ENCODE assay signal across 19 cellular contexts in the genomic region with DNA sequence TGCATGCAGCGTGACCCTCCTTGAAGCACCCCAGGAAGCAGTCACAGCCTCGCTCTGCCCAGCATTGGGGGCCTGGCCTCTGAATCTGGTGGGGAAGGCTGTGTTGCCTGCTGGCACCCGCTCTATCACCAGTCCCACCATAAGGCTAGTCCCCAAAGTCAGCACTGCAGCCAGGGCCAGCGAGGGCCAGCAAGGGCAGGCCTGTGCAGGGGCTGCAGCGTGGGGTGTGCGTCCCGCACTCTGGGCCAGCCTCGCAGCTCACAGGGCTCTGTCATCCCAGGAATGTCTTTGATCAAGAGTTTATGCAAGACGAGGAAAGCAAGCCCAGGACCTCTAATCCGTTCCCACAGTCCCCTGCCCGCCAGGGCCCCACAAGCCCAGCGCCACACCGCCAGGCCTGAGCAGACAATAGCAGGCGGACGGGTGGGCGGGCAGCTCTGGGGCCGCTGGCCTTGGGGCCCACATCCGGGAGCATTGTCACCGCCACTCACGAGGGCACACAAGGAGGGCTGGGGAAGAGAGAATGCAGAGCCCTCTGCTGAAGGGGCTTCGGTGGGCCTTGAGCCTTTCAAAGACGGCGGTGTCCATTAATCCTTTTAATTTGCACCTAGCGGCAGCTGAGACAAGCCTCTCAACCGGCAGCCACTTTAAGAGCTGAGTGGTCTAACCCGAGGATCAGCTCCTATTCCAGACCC. TPM values are rescaled to one million over a fixed set of nuclear protein-coding genes. Genes with fewer than 3 reads are reported as not detected.
A peak's percentile ranks its signal among the peaks of the same experiment; 100 is the strongest.
DNase-seq lines count a peak whose midpoint lies in the region; ATAC-seq, FAIRE-seq and TF ChIP-seq lines count a peak whose summit lies in the region.
"Had no signal": no experiment of that assay in that cellular context is flagged by ENCODE, and none has a peak within 500 bp of the region (broad histone marks: within the 10 kb centered on the region; RNA-seq: fewer than 3 reads in every experiment).

No MANE protein-coding gene starts in this region.

- H3K18ac ChIP-seq in IMR-90 (ENCODE audit: low read depth, low read length) (no peak overlapping the region), H1 (ENCODE audit: extremely low read depth, low read length) (peak overlapping the region; percentile 75)

- H3K9me3 ChIP-seq in IMR-90 (ENCODE audit: control insufficient read depth, insufficient read depth, low read length) (no peaks in the 10 kb centered on the region), H1 (ENCODE audit: insufficient read depth in 2 of 2, low read depth in 1 of 2, low read length in 1 of 2) (no peaks in the 10 kb centered on the region), mucosa of descending colon (no peaks in the 10 kb centered on the region)
- H3K9me3 ChIP-seq: body of pancreas had no signal

- FAIRE-seq in H1 (lab: Jason Lieb, UNC) = peak; percentile 50

- no peak overlapping the region for H2BK5ac ChIP-seq in IMR-90 (ENCODE audit: low read depth, low read length, poor library complexity, severe bottlenecking)
- peak overlapping the region; percentile 69; the same call in 1 of the 2 replicates for H2BK5ac ChIP-seq in H1 (ENCODE audit: low read depth, low read length)

- WGBS in IMR-90 (ENCODE audit: extremely low coverage in 2 of 2, insufficient read length in 1 of 2), 2 experiments = 38% methylated on average over 14 of the region's 26 CpGs; no CpG with 5 or more reads in 1 of the 2 experiments
- WGBS in H1 (ENCODE audit: extremely low coverage in 1 of 2, insufficient coverage in 1 of 2, insufficient read length in 1 of 2, insufficient replicate concordance in 2 of 2, low coverage in 1 of 2, low lambda C conversion rate in 2 of 2, missing lambda C conversion rate in 1 of 2), 2 experiments = 41% methylated on average over 25 of the region's 26 CpGs; no CpG with 5 or more reads in 1 of the 2 experiments

- no peaks in the 10 kb centered on the region for H3K27me3 Mint-ChIP-seq in activated CD4-positive, alpha-beta T cell treated with anti-CD3 and anti-CD28 coated beads, Interleukin-2, amount 10 ng/mL, durations not matched to agents 7 days and 5 days

- TF ChIP-seq CTCF in IMR-90 (conservative IDR thresholded peaks at IDR 0.05; ENCODE audit: low read depth, low read length) = no peak
- no peak for TF ChIP-seq CTCF in H1 (IDR thresholded peaks at IDR 0.05; ENCODE audit: control extremely low read depth in 1 of 3, insufficient read depth in 1 of 3, low read depth in 1 of 3, low read length in 3 of 3)
- no peak for TF ChIP-seq CTCF in mucosa of descending colon (IDR thresholded peaks at IDR 0.05)

- H3K27ac ChIP-seq in IMR-90 (ENCODE audit: insufficient read depth, low read length) (no peak overlapping the region), H1 (ENCODE audit: low read depth, low read length) (no peak overlapping the region)
- H3K27ac ChIP-seq: body of pancreas, parathyroid adenoma had no signal

- H2AK5ac ChIP-seq in IMR-90 (ENCODE audit: low read depth, low read length) = no peak overlapping the region
- peak overlapping the region; percentile 25; the same call in 1 of the 2 replicates for H2AK5ac ChIP-seq in H1 (ENCODE audit: low read depth, low read length)

- TF ChIP-seq RAD21 in IMR-90 (IDR thresholded peaks at IDR 0.05; ENCODE audit: low read length) = no peak
- no peak for TF ChIP-seq RAD21 in H1 (IDR thresholded peaks at IDR 0.05 in 1 of 2, conservative IDR thresholded peaks at IDR 0.05 in 1 of 2; ENCODE audit: low read depth in 2 of 2, low read length in 2 of 2)

- H2BK20ac ChIP-seq in IMR-90 (ENCODE audit: low read depth, low read length) = no peak overlapping the region
- peak overlapping the region; percentile 98; the same call in 1 of the 2 replicates for H2BK20ac ChIP-seq in H1 (ENCODE audit: low read length)

- H4K8ac ChIP-seq in IMR-90 (ENCODE audit: low read depth in 2 of 2, low read length in 2 of 2) (no peak overlapping the region), H1 (ENCODE audit: extremely low read depth, insufficient read depth, low read length) (peak overlapping the region; percentile 45)

- TF ChIP-seq EP300 in H1 (IDR thresholded peaks at IDR 0.05; ENCODE audit: borderline replicate concordance in 1 of 2, low read depth in 2 of 2, low read length in 2 of 2) = no peak

- H3K9me3 Mint-ChIP-seq in activated CD4-positive, alpha-beta T cell treated with anti-CD3 and anti-CD28 coated beads, Interleukin-2, amount 10 ng/mL, durations not matched to agents 7 days and 5 days = no peaks in the 10 kb centered on the region
- H3K9me3 Mint-ChIP-seq: activated T-cell treated with anti-CD3 and anti-CD28 coated beads, Interleukin-2, amount 50 U/mL, for 72 hours; CD14-positive monocyte had no signal

- H3K9ac ChIP-seq in IMR-90 (ENCODE audit: low read depth, low read length) (no peak overlapping the region), H1 (replicated peaks in 1 of 4; ENCODE audit: extremely low read depth in 1 of 4, low read depth in 3 of 4, low read length in 3 of 4) (no peak overlapping the region; a peak in 2 of 7 replicates)
- H3K9ac ChIP-seq: parathyroid adenoma had no signal

- H2AFZ ChIP-seq in IMR-90 (replicated peaks; ENCODE audit: low read length, poor library complexity) = peak overlapping the region; percentile 35
- H2AFZ ChIP-seq in H1 (ENCODE audit: low read length) = peak overlapping the region; percentile 54
- H2AFZ ChIP-seq: parathyroid adenoma had no signal

- H3K14ac ChIP-seq in IMR-90 (replicated peaks; ENCODE audit: low read depth, low read length) = no peak overlapping the region
- no peak overlapping the region for H3K14ac ChIP-seq in H1 (ENCODE audit: insufficient read length)

- TF ChIP-seq POLR2A in IMR-90 (IDR thresholded peaks at IDR 0.05; ENCODE audit: low read depth, low read length) = no peak
- TF ChIP-seq POLR2A in H1 (IDR thresholded peaks at IDR 0.05; ENCODE audit: control extremely low read depth in 1 of 2, low read depth in 2 of 2, low read length in 2 of 2) = no peak

- H4K20me1 ChIP-seq in IMR-90 (ENCODE audit: insufficient read depth, low read length) = peaks cover 33% of the 10 kb centered on the region
- H4K20me1 ChIP-seq in H1 (replicated peaks in 1 of 2; ENCODE audit: control insufficient read depth in 1 of 2, insufficient read depth in 2 of 2, low read length in 2 of 2) = no peaks in the 10 kb centered on the region

- H3K23ac ChIP-seq in IMR-90 (ENCODE audit: low read depth, low read length) = no peak overlapping the region
- H3K23ac ChIP-seq in H1 (ENCODE audit: insufficient read length) = no peak overlapping the region

- H3K23me2 ChIP-seq in H1 (ENCODE audit: low read depth, low read length) = no peaks in the 10 kb centered on the region

- H3K9me1 ChIP-seq in IMR-90 (ENCODE audit: insufficient read depth, low read length) = no peaks in the 10 kb centered on the region

- CTCF ChIA-PET in IMR-90 (lab: Yijun Ruan, JAX) (no interaction called here), H1 (lab: Charles Lee; ENCODE audit: partially characterized antibody) (interaction anchor here (0.6 to 8.4 kb wide), 12 partner anchors 12 to 815 kb away, joined by 3 to 81 read pairs (median 4); partner anchors contain the start of gene LTO1)
- CTCF ChIA-PET in activated CD4-positive, alpha-beta T cell treated with anti-CD3 and anti-CD28 coated beads, Interleukin-2, amount 10 ng/mL, durations not matched to agents 7 days and 5 days (lab: Charles Lee) = no interaction called here

- peaks cover 0 to under 1% of the 10 kb centered on the region in 2 experiments; a peak in 1 of 4 replicates for H3K79me1 ChIP-seq in IMR-90 (ENCODE audit: low read depth in 1 of 2, low read length in 2 of 2)
- H3K79me1 ChIP-seq in H1 (ENCODE audit: low read depth, low read length) = no peaks in the 10 kb centered on the region

- no peak overlapping the region for H3K56ac ChIP-seq in IMR-90 (ENCODE audit: extremely low read depth, insufficient read depth, low read length)
- H3K56ac ChIP-seq in H1 (replicated peaks; ENCODE audit: insufficient read length, low read depth, low read length) = no peak overlapping the region

- in situ Hi-C loops in IMR-90 (cut with MboI; ENCODE audit: low sequenced_read_pairs) = loop anchor here (25.0 kb wide), 2 partner anchors 721 to 1046 kb away; no protein-coding TSS in a partner anchor

- H3K27me3 ChIP-seq in IMR-90 (ENCODE audit: control insufficient read depth, insufficient read depth, low read length) (no peaks in the 10 kb centered on the region), H1 (replicated peaks in 1 of 4; ENCODE audit: control insufficient read depth in 3 of 4, extremely low read depth in 1 of 4, insufficient read depth in 3 of 4, low read length in 3 of 4) (no peaks in the 10 kb centered on the region; a peak in 1 of 7 replicates)
- H3K27me3 ChIP-seq: body of pancreas had no signal

- H3K36me3 Mint-ChIP-seq in activated CD4-positive, alpha-beta T cell treated with anti-CD3 and anti-CD28 coated beads, Interleukin-2, amount 10 ng/mL, durations not matched to agents 7 days and 5 days (ENCODE audit: low read depth) = no peaks in the 10 kb centered on the region

- POLR2A ChIA-PET in IMR-90 (lab: Charles Lee; ENCODE audit: unreplicated experiment) = no interaction called here
- POLR2A ChIA-PET in H1 (lab: Charles Lee; ENCODE audit: partially characterized antibody) = interaction anchor here (1.0 to 10.9 kb wide), 9 partner anchors 8 to 544 kb away, joined by 3 to 197 read pairs (median 4); partner anchors contain the start of genes CCND1 and FGF19
- POLR2A ChIA-PET in activated CD4-positive, alpha-beta T cell treated with anti-CD3 and anti-CD28 coated beads, Interleukin-2, amount 10 ng/mL, durations not matched to agents 7 days and 5 days (lab: Charles Lee) = no interaction called here

- ATAC-seq in IMR-90 (ENCODE audit: low read depth) = peak; percentile 4; the same call in 1 of the 2 replicates
- no peak for ATAC-seq in mucosa of descending colon
- ATAC-seq in HG03571 (IDR thresholded peaks at IDR 0.05; ENCODE audit: unreplicated experiment) = no peak
- ATAC-seq: activated CD4-positive, CD25-positive, alpha-beta regulatory T cell treated with anti-CD3 and anti-CD28 coated beads, Interleukin-2, amount 50 U/mL, for 24 hours; activated T-cell treated with anti-CD3 and anti-CD28 coated beads, Interleukin-2, amount 50 U/mL, for 72 hours; body of pancreas; stimulated activated naive CD8-positive, alpha-beta T cell treated with anti-CD3 and anti-CD28 coated beads, Interleukin-15, Interleukin-2, amounts not matched to agents 100 U/mL and 50 U/mL, for 24 hours had no signal

- H2BK15ac ChIP-seq in IMR-90 (ENCODE audit: low read depth, low read length) = no peak overlapping the region
- peak overlapping the region; percentile 83; the same call in 1 of the 2 replicates for H2BK15ac ChIP-seq in H1 (ENCODE audit: low read length)

- dilution Hi-C loops in IMR-90 (cut with HindIII; ENCODE audit: low sequenced_read_pairs, unreplicated experiment) = no loop called here

- H2BK120ac ChIP-seq in IMR-90 (ENCODE audit: low read depth, low read length) = no peak overlapping the region
- H2BK120ac ChIP-seq in H1 (replicated peaks; ENCODE audit: low read depth, low read length) = peak overlapping the region; percentile 84

- H3K4me1 ChIP-seq in IMR-90 (ENCODE audit: control insufficient read depth, insufficient read depth, low read length) = peaks cover 13% of the 10 kb centered on the region; the same call in 1 of the 2 replicates
- H3K4me1 ChIP-seq in H1 (replicated peaks in 1 of 4; ENCODE audit: control insufficient read depth in 3 of 4, insufficient read depth in 4 of 4, low read length in 3 of 4) = peaks cover 5 to 18% (median 13%) of the 10 kb centered on the region in 4 experiments
- no peaks in the 10 kb centered on the region for H3K4me1 ChIP-seq in mucosa of descending colon (ENCODE audit: low read depth)
- H3K4me1 ChIP-seq: parathyroid adenoma had no signal

- no peak overlapping the region for H4K5ac ChIP-seq in IMR-90 (ENCODE audit: low read depth, low read length)
- peak overlapping the region; percentile 5 for H4K5ac ChIP-seq in H1 (ENCODE audit: insufficient read length, low read depth, low read length)

- H3K4ac ChIP-seq in IMR-90 (ENCODE audit: low read depth, low read length) = peak overlapping the region; percentile 4; the same call in 1 of the 2 replicates
- peak overlapping the region; percentile 57 for H3K4ac ChIP-seq in H1 (replicated peaks; ENCODE audit: insufficient read length, low read depth, low read length)

- peaks cover 18% of the 10 kb centered on the region for H3K36me3 ChIP-seq in IMR-90 (ENCODE audit: control insufficient read depth, insufficient read depth, low read length)
- H3K36me3 ChIP-seq in H1 (ENCODE audit: control insufficient read depth in 2 of 4, insufficient read depth in 4 of 4, low read length in 3 of 4) = peaks cover 0 to 13% (median 8%) of the 10 kb centered on the region in 4 experiments; a peak in 4 of 8 replicates
- H3K36me3 ChIP-seq in mucosa of descending colon (ENCODE audit: low read depth) = no peaks in the 10 kb centered on the region

- intact Hi-C loops in IMR-90 (cut with micrococcal nuclease) (no loop called here), mucosa of descending colon (cut with DNase I, micrococcal nuclease) (no loop called here)

- H3K4me1 Mint-ChIP-seq in activated CD4-positive, alpha-beta T cell treated with anti-CD3 and anti-CD28 coated beads, Interleukin-2, amount 10 ng/mL, durations not matched to agents 7 days and 5 days = no peaks in the 10 kb centered on the region

- H3K4me3 ChIP-seq in IMR-90 (ENCODE audit: insufficient read depth, low read depth, low read length) (no peak overlapping the region), H1 (ENCODE audit: extremely low read depth in 1 of 4, insufficient read depth in 2 of 4, low read depth in 3 of 4, low read length in 4 of 4) (no peak overlapping the region; a peak in 1 of 8 replicates), mucosa of descending colon (no peak overlapping the region)
- H3K4me3 ChIP-seq: body of pancreas had no signal

- H3K79me2 ChIP-seq in H1 (ENCODE audit: control insufficient read depth in 1 of 2, insufficient read depth in 2 of 2, low read length in 2 of 2) = no peaks in the 10 kb centered on the region
- H3K79me2 ChIP-seq: parathyroid adenoma had no signal

- BruUV-seq in IMR-90 (replicated peaks; lab: Mats Ljungman, UMichigan) = no TSS peak

- no peak overlapping the region for H3K4me2 ChIP-seq in IMR-90 (ENCODE audit: low read depth, low read length)
- H3K4me2 ChIP-seq in H1 (ENCODE audit: insufficient read depth in 1 of 2, low read depth in 2 of 2, low read length in 2 of 2) = peak overlapping the region in 1 of 2 experiments; percentile 16; a peak in 1 of 4 replicates

- DNase-seq in AG08396 (ENCODE audit: low spot score) (peak; percentile 50), IMR-90 (peak; percentile 33), H1 (ENCODE audit: low read depth in 1 of 2, low spot score in 2 of 2) (peak in 1 of 2 experiments; percentile 69), mucosa of descending colon (peak in 2 of 3 donors; percentile 18 to 35), DMS153 (lab: John Stamatoyannopoulos, UW) (no peak)
- no peak for DNase-seq in stimulated activated CD4-positive, alpha-beta T cell treated with anti-CD3 and anti-CD28 coated beads, Interleukin-2, amount 100 ng/mL, for 48 hours
- no peak for DNase-seq in activated CD4-positive, alpha-beta T cell treated with anti-CD3 and anti-CD28 coated beads, Interleukin-2, amount 10 ng/mL, durations not matched to agents 7 days and 5 days
- DNase-seq: activated T-cell treated with anti-CD3 and anti-CD28 coated beads, Interleukin-2, amount 50 U/mL, for 72 hours; KBM-7; NCI-H1436; stimulated activated CD4-positive, alpha-beta T cell treated with anti-CD3 and anti-CD28 coated beads, Interleukin-4, amount 100 ng/mL, for 24 hours; stimulated activated naive CD8-positive, alpha-beta T cell treated with anti-CD3 and anti-CD28 coated beads, Interleukin-15, Interleukin-2, amounts not matched to agents 100 U/mL and 50 U/mL, for 24 hours had no signal

- H4K91ac ChIP-seq in IMR-90 (ENCODE audit: insufficient read depth, low read depth, low read length) = no peak overlapping the region
- peak overlapping the region; percentile 58 for H4K91ac ChIP-seq in H1 (replicated peaks; ENCODE audit: insufficient read length, low read length)

- H2AK9ac ChIP-seq in IMR-90 (replicated peaks; ENCODE audit: low read depth, low read length, poor library complexity) = no peak overlapping the region

- no peak overlapping the region for H3K27ac Mint-ChIP-seq in activated CD4-positive, alpha-beta T cell treated with anti-CD3 and anti-CD28 coated beads, Interleukin-2, amount 10 ng/mL, durations not matched to agents 7 days and 5 days
- H3K27ac Mint-ChIP-seq: activated T-cell treated with anti-CD3 and anti-CD28 coated beads, Interleukin-2, amount 50 U/mL, for 72 hours; CD14-positive monocyte had no signal

- no peak overlapping the region for H3K4me3 Mint-ChIP-seq in activated CD4-positive, alpha-beta T cell treated with anti-CD3 and anti-CD28 coated beads, Interleukin-2, amount 10 ng/mL, durations not matched to agents 7 days and 5 days
- H3K4me3 Mint-ChIP-seq: activated T-cell treated with anti-CD3 and anti-CD28 coated beads, Interleukin-2, amount 50 U/mL, for 72 hours; CD14-positive monocyte had no signal

- peak overlapping the region; percentile 94 for H2BK12ac ChIP-seq in H1 (ENCODE audit: low read depth, low read length)

RNA-seq across cellular contexts. Expression of gene LTO1, which starts 17.1 kb away (rescaled TPM):
- 8.2 and 16.7 TPM in 2 replicates for total RNA-seq in IMR-90 (2012; rRNA removed)
- 18.8 and 23.5 TPM in 2 replicates for polyA plus RNA-seq in IMR-90 (2012; rRNA removed)
- 14.0 and 16.6 TPM in 2 replicates for polyA plus RNA-seq in IMR-90 (2012; cell fraction: cytosol; rRNA removed)
- 58.0 and 79.5 TPM in 2 replicates for polyA plus RNA-seq in IMR-90 (2012; cell fraction: nucleus; rRNA removed; ENCODE audit: low replicate concordance)
- 21.0 and 21.3 TPM in 2 replicates for total RNA-seq in H1 (2021; fragmentation: NEBNext Ultra II Directional; extraction: Animal tissue kit (Norgen Biotek cat#: 25700))
- polyA plus RNA-seq in H1 (2011; rRNA removed) = 15.4 and 25.5 TPM in 2 replicates
- polyA plus RNA-seq in H1 (2011; cell fraction: cytosol; rRNA removed) = 23.2 TPM
- 27.7 TPM for polyA plus RNA-seq in H1 (2011; cell fraction: nucleus; rRNA removed)
- polyA plus RNA-seq in H1 (2012, experiment 1 of 2) = 14.4 to 21.4 TPM (median 16.7 TPM) in 4 replicates
- polyA plus RNA-seq in H1 (2012, experiment 2 of 2) = 8.5 TPM
- 13.6 TPM for polyA plus RNA-seq in H1 (2013, experiment 1 of 2)
- 12.2 TPM for polyA plus RNA-seq in H1 (2013, experiment 2 of 2)
- polyA minus RNA-seq in H1 (2011; rRNA and poly(A)+ RNA removed) = 7.5 and 11.1 TPM in 2 replicates
- 5.7 TPM for polyA minus RNA-seq in H1 (2011; cell fraction: cytosol; rRNA and poly(A)+ RNA removed)
- 18.6 TPM for polyA minus RNA-seq in H1 (2011; cell fraction: nucleus; rRNA and poly(A)+ RNA removed)
- total RNA-seq in mucosa of descending colon = 10 to 100 TPM; 21.8 to 30.5 (median 22.4) TPM
- total RNA-seq in activated CD4-positive, alpha-beta T cell treated with anti-CD3 and anti-CD28 coated beads, Interleukin-2, amount 10 ng/mL, durations not matched to agents 7 days and 5 days = 10 to 100 TPM; 30.7 to 34.0 TPM

RNA-seq across cellular contexts. Expression of gene CCND1, which starts 17.1 kb away (rescaled TPM):
- total RNA-seq in IMR-90 (2012; rRNA removed) = 717 and 748 TPM in 2 replicates
- polyA plus RNA-seq in IMR-90 (2012; rRNA removed) = 481 and 872 TPM in 2 replicates
- polyA plus RNA-seq in IMR-90 (2012; cell fraction: cytosol; rRNA removed) = 498 and 688 TPM in 2 replicates
- polyA plus RNA-seq in IMR-90 (2012; cell fraction: nucleus; rRNA removed; ENCODE audit: low replicate concordance) = 405 and 823 TPM in 2 replicates
- total RNA-seq in H1 (2021; fragmentation: NEBNext Ultra II Directional; extraction: Animal tissue kit (Norgen Biotek cat#: 25700)) = 170 and 172 TPM in 2 replicates
- 64.5 and 156 TPM in 2 replicates for polyA plus RNA-seq in H1 (2011; rRNA removed)
- 94.6 TPM for polyA plus RNA-seq in H1 (2011; cell fraction: cytosol; rRNA removed)
- polyA plus RNA-seq in H1 (2011; cell fraction: nucleus; rRNA removed) = 177 TPM
- 76.2 to 117 TPM (median 80.8 TPM) in 4 replicates for polyA plus RNA-seq in H1 (2012, experiment 1 of 2)
- 26.6 TPM for polyA plus RNA-seq in H1 (2012, experiment 2 of 2)
- 53.6 TPM for polyA plus RNA-seq in H1 (2013, experiment 1 of 2)
- polyA plus RNA-seq in H1 (2013, experiment 2 of 2) = 50.3 TPM
- 93.0 and 124 TPM in 2 replicates for polyA minus RNA-seq in H1 (2011; rRNA and poly(A)+ RNA removed)
- 168 TPM for polyA minus RNA-seq in H1 (2011; cell fraction: cytosol; rRNA and poly(A)+ RNA removed)
- polyA minus RNA-seq in H1 (2011; cell fraction: nucleus; rRNA and poly(A)+ RNA removed) = 217 TPM
- 10 to 100 TPM; 44.6 to 82.4 (median 58.9) TPM for total RNA-seq in mucosa of descending colon
- under 1 TPM; 0.21 to 0.42 TPM for total RNA-seq in activated CD4-positive, alpha-beta T cell treated with anti-CD3 and anti-CD28 coated beads, Interleukin-2, amount 10 ng/mL, durations not matched to agents 7 days and 5 days
- polyA plus RNA-seq: CD14-positive monocyte had no signal

RNA-seq across cellular contexts. Expression of gene FGF19, which starts 45.8 kb away (rescaled TPM):
- total RNA-seq in IMR-90 (2012; rRNA removed) (not detected in 2 replicates), mucosa of descending colon (not detected)
- polyA plus RNA-seq in IMR-90 (2012; rRNA removed) (not detected in 2 replicates), H1 (2011; rRNA removed) (9.6 and 14.8 TPM in 2 replicates)
- polyA plus RNA-seq in IMR-90 (2012; cell fraction: cytosol; rRNA removed) = not detected in 2 replicates
- not detected in 2 replicates for polyA plus RNA-seq in IMR-90 (2012; cell fraction: nucleus; rRNA removed; ENCODE audit: low replicate concordance)
- 14.8 and 15.4 TPM in 2 replicates for total RNA-seq in H1 (2021; fragmentation: NEBNext Ultra II Directional; extraction: Animal tissue kit (Norgen Biotek cat#: 25700))
- 10.8 TPM for polyA plus RNA-seq in H1 (2011; cell fraction: cytosol; rRNA removed)
- 14.7 TPM for polyA plus RNA-seq in H1 (2011; cell fraction: nucleus; rRNA removed)
- 5.4 to 6.9 TPM (median 5.7 TPM) in 4 replicates for polyA plus RNA-seq in H1 (2012, experiment 1 of 2)
- 9.2 TPM for polyA plus RNA-seq in H1 (2012, experiment 2 of 2)
- 28.8 TPM for polyA plus RNA-seq in H1 (2013, experiment 1 of 2)
- 34.3 TPM for polyA plus RNA-seq in H1 (2013, experiment 2 of 2)
- polyA minus RNA-seq in H1 (2011; rRNA and poly(A)+ RNA removed) = 4.9 and 9.9 TPM in 2 replicates
- 7.6 TPM for polyA minus RNA-seq in H1 (2011; cell fraction: cytosol; rRNA and poly(A)+ RNA removed)
- polyA minus RNA-seq in H1 (2011; cell fraction: nucleus; rRNA and poly(A)+ RNA removed) = 6.4 TPM
- not detected for total RNA-seq in activated CD4-positive, alpha-beta T cell treated with anti-CD3 and anti-CD28 coated beads, Interleukin-2, amount 10 ng/mL, durations not matched to agents 7 days and 5 days
- total RNA-seq: body of pancreas, G401, lung microvascular endothelial cell had no signal
- polyA plus RNA-seq: CD14-positive monocyte had no signal

Comparison
In these comparisons a context has a peak if more than half of its experiments do, and no peak if none do; other contexts are left out.
1. DNase-seq: peak in AG08396 (single experiment), IMR-90 (single experiment) and mucosa of descending colon (2 of 3); none in stimulated activated CD4-positive, alpha-beta T cell treated with anti-CD3 and anti-CD28 coated beads, Interleukin-2, amount 100 ng/mL, for 48 hours (0 of 2), activated CD4-positive, alpha-beta T cell treated with anti-CD3 and anti-CD28 coated beads, Interleukin-2, amount 10 ng/mL, durations not matched to agents 7 days and 5 days (single experiment) and DMS153 (single experiment).
2. RNA of gene CCND1, which starts 17.1 kb away (total RNA-seq): 717 to 748 TPM in IMR-90, 170 to 172 TPM in H1 and 44.6 to 82.4 TPM in mucosa of descending colon; 0.21 to 0.42 TPM in activated CD4-positive, alpha-beta T cell treated with anti-CD3 and anti-CD28 coated beads, Interleukin-2, amount 10 ng/mL, durations not matched to agents 7 days and 5 days; every median in the first group is over 10 times any median in the second.
3. RNA of gene FGF19, which starts 45.8 kb away (total RNA-seq): 14.8 to 15.4 TPM in H1; not detected in IMR-90, not detected in mucosa of descending colon and not detected in activated CD4-positive, alpha-beta T cell treated with anti-CD3 and anti-CD28 coated beads, Interleukin-2, amount 10 ng/mL, durations not matched to agents 7 days and 5 days; every median in the first group is over 10 times any median in the second.